ENCODE assay signal across 8 cellular contexts in the genomic region with DNA sequence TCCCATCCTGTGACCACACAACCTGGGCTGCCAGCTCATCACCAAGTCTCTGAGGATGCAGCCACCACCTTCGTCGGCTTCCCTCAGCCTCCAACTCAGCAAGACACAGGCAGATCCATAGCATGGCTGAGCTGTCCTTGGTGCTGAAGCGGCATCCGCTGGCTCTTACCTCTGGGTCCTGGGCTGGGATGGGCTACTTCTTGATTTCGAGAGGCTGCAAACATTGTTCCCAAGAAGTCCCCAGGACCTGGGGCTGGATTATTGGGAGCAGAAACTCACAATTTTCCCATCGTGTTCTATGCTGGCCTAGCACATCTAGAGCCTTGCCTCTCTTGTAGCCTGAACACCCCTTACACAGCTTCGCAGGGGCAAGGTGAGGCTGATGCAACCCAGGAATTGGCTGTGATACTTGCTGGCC. TPM values are rescaled to one million over a fixed set of nuclear protein-coding genes. Genes with fewer than 3 reads are reported as not detected.
DNase-seq lines count a peak whose midpoint lies in the region; ATAC-seq and TF ChIP-seq lines count a peak whose summit lies in the region.

No MANE protein-coding gene starts in this region.

- ATAC-seq in left lobe of liver (peak; percentile 47), GM21529 (IDR thresholded peaks at IDR 0.05; ENCODE audit: unreplicated experiment) (no peak)

- no peak for TF ChIP-seq EP300 in Ishikawa (IDR thresholded peaks at IDR 0.05; ENCODE audit: borderline replicate concordance)

- TF ChIP-seq CTCF in AG09319 (IDR thresholded peaks at IDR 0.05; ENCODE audit: low read depth, low read length) = no peak

- TF ChIP-seq RAD21 in Ishikawa (IDR thresholded peaks at IDR 0.05; ENCODE audit: low read depth) = no peak

- DNase-seq in AG09319 (ENCODE audit: extremely low read depth, low read depth) (peak; percentile 3), amniotic epithelial cell (ENCODE audit: low read depth) (peak; percentile 63), left lobe of liver (ENCODE audit: low spot score) (no peak), cerebellar nuclear complex (lab: John Stamatoyannopoulos, UW) (no peak), NCI-H345 treated with DMSO at 0.1 percent for 48 hours (lab: John Stamatoyannopoulos, UW; ENCODE audit: unreplicated experiment) (no peak)
- DNase-seq in stimulated activated naive CD4-positive, alpha-beta T cell treated with Interleukin-2 at 50 U/mL for 16 hours (lab: John Stamatoyannopoulos, UW) = no peak

TF ChIP-seq in Ishikawa, 13 proteins besides CTCF, POLR2A, EP300 and RAD21:
- TF ChIP-seq, protein P1, sequence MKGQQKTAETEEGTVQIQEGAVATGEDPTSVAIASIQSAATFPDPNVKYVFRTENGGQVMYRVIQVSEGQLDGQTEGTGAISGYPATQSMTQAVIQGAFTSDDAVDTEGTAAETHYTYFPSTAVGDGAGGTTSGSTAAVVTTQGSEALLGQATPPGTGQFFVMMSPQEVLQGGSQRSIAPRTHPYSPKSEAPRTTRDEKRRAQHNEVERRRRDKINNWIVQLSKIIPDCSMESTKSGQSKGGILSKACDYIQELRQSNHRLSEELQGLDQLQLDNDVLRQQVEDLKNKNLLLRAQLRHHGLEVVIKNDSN (IDR thresholded peaks at IDR 0.05) = no peak
- TF ChIP-seq YY1 (IDR thresholded peaks at IDR 0.05; ENCODE audit: low read depth) = peak; percentile 50; the same call in 1 of the 2 replicates
- no peak for TF ChIP-seq EGR1 (IDR thresholded peaks at IDR 0.05)
- no peak for TF ChIP-seq CEBPB (IDR thresholded peaks at IDR 0.05)
- TF ChIP-seq, protein P2, sequence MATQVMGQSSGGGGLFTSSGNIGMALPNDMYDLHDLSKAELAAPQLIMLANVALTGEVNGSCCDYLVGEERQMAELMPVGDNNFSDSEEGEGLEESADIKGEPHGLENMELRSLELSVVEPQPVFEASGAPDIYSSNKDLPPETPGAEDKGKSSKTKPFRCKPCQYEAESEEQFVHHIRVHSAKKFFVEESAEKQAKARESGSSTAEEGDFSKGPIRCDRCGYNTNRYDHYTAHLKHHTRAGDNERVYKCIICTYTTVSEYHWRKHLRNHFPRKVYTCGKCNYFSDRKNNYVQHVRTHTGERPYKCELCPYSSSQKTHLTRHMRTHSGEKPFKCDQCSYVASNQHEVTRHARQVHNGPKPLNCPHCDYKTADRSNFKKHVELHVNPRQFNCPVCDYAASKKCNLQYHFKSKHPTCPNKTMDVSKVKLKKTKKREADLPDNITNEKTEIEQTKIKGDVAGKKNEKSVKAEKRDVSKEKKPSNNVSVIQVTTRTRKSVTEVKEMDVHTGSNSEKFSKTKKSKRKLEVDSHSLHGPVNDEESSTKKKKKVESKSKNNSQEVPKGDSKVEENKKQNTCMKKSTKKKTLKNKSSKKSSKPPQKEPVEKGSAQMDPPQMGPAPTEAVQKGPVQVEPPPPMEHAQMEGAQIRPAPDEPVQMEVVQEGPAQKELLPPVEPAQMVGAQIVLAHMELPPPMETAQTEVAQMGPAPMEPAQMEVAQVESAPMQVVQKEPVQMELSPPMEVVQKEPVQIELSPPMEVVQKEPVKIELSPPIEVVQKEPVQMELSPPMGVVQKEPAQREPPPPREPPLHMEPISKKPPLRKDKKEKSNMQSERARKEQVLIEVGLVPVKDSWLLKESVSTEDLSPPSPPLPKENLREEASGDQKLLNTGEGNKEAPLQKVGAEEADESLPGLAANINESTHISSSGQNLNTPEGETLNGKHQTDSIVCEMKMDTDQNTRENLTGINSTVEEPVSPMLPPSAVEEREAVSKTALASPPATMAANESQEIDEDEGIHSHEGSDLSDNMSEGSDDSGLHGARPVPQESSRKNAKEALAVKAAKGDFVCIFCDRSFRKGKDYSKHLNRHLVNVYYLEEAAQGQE (IDR thresholded peaks at IDR 0.05; ENCODE audit: low read depth) = peak; percentile 99
- TF ChIP-seq, protein P3, sequence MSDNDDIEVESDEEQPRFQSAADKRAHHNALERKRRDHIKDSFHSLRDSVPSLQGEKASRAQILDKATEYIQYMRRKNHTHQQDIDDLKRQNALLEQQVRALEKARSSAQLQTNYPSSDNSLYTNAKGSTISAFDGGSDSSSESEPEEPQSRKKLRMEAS (IDR thresholded peaks at IDR 0.05) = peak; percentile 44; the same call in 1 of the 2 replicates
- TF ChIP-seq ZBTB7A (IDR thresholded peaks at IDR 0.05; ENCODE audit: low read depth) = no peak
- TF ChIP-seq FOXM1 (IDR thresholded peaks at IDR 0.05; ENCODE audit: borderline replicate concordance, low read depth) = no peak
- no peak; the same call in 1 of the 2 replicates for TF ChIP-seq TEAD4 (IDR thresholded peaks at IDR 0.05)
- TF ChIP-seq NFIC (IDR thresholded peaks at IDR 0.05) = no peak
- no peak for TF ChIP-seq TAF1 (IDR thresholded peaks at IDR 0.05; ENCODE audit: low read depth)

RNA-seq across cellular contexts. Expression of a gene that starts 24.9 kb away (rescaled TPM):
- total RNA-seq in left lobe of liver = 65.3 TPM

RNA-seq across cellular contexts. Expression of a gene that starts 31.9 kb away (rescaled TPM):
- total RNA-seq in left lobe of liver = 76.0 TPM

RNA-seq across cellular contexts. Expression of a gene that starts 41.5 kb away (rescaled TPM):
- total RNA-seq in left lobe of liver = 79.0 TPM

RNA-seq across cellular contexts. Expression of a gene that starts 48.2 kb away (rescaled TPM):
- not detected for total RNA-seq in left lobe of liver

Comparison
In these comparisons a context has a peak if more than half of its experiments do, and no peak if none do; other contexts are left out.
1. DNase-seq: peak in AG09319 (single experiment) and amniotic epithelial cell (single experiment); none in left lobe of liver (single experiment), cerebellar nuclear complex (0 of 2), NCI-H345 treated with DMSO at 0.1 percent for 48 hours (single experiment) and stimulated activated naive CD4-positive, alpha-beta T cell treated with Interleukin-2 at 50 U/mL for 16 hours (single experiment).